Comparison of ENCODE assay signal across 19 cellular contexts in the genomic region with DNA sequence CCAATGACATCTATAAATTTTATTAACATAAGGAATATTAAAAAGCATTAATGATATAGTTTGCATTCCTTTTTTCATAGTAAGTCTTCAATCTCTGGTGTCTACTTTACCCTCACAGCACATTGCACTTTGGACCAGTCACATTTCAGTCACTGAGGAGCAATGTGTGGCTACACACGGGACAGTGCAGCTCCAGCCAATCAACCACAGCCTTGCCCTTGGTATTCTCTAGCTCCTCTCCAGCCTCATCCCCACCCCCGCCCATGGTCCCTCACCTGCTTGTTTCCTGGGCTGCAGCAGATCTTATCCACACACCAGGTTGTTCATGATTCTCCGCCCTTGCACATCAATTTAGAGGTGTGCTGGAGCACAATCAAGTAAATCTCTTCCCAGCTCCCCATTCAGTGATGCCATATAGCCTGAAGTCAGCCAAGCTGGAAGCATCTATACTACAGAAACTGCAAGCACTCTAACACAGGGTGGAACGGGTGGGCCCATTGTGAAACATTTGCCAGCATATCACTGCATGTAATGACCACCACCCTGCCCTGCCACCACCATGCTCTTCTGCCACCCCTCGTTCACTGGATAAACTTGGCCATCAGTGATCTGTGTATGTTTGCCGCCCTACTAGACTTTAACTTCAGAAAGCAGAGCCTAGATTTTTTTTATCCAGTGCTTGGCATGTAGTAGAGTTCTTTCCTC.
DNase-seq lines count a peak whose midpoint lies in the region; ATAC-seq, FAIRE-seq and TF ChIP-seq lines count a peak whose summit lies in the region.
"Had no signal": no experiment of that assay in that cellular context is flagged by ENCODE, and none has a peak within 500 bp of the region (broad histone marks: within the 10 kb centered on the region; RNA-seq: fewer than 3 reads in every experiment).

No MANE protein-coding gene starts in this region.

- in situ Hi-C loops in GM23248 (cut with MboI) = no loop called here

- H4K20me1 ChIP-seq in GM23248 (ENCODE audit: insufficient read depth) = no peaks in the 10 kb centered on the region

- TF ChIP-seq POLR2A in esophagus muscularis mucosa (IDR thresholded peaks at IDR 0.05; ENCODE audit: low read depth) = no peak

- intact Hi-C loops in esophagus muscularis mucosa (cut with DNase I) = no loop called here

- no peaks in the 10 kb centered on the region for H3K9me2 ChIP-seq in GM23248 (ENCODE audit: insufficient read depth)

- ATAC-seq in activated naive CD8-positive, alpha-beta T cell treated with anti-CD3 and anti-CD28 coated beads, Interleukin-2, amount 50 U/mL, for 24 hours = no peak

- no peaks in the 10 kb centered on the region for H3K9me3 ChIP-seq in GM23248 (ENCODE audit: low read depth)
- H3K9me3 ChIP-seq in esophagus muscularis mucosa = no peaks in the 10 kb centered on the region
- H3K9me3 ChIP-seq: BE2C, Peyer's patch had no signal

- H3K4me1 ChIP-seq in GM23248 (ENCODE audit: insufficient read depth) = peaks cover 52% of the 10 kb centered on the region
- H3K4me1 ChIP-seq in esophagus muscularis mucosa = peaks cover 8 to 32% (median 23%) of the 10 kb centered on the region in 4 donors
- H3K4me1 ChIP-seq: BE2C had no signal

- CTCF ChIA-PET in RWPE1 (lab: Yijun Ruan, JAX) = no interaction called here

- H3K36me3 Mint-ChIP-seq in osteocyte (ENCODE audit: unreplicated experiment) = no peaks in the 10 kb centered on the region
- H3K36me3 Mint-ChIP-seq in activated naive CD8-positive, alpha-beta T cell treated with anti-CD3 and anti-CD28 coated beads, Interleukin-2, amount 50 U/mL, for 24 hours (ENCODE audit: low read depth) = no peaks in the 10 kb centered on the region

- H3K79me2 ChIP-seq in GM23248 (ENCODE audit: insufficient read depth) = no peaks in the 10 kb centered on the region

- no peaks in the 10 kb centered on the region for H3K36me3 ChIP-seq in GM23248 (ENCODE audit: low read depth)
- no peaks in the 10 kb centered on the region for H3K36me3 ChIP-seq in esophagus muscularis mucosa
- H3K36me3 ChIP-seq: BE2C, Peyer's patch had no signal

- H3K27ac Mint-ChIP-seq in osteocyte (ENCODE audit: unreplicated experiment) = peak overlapping the region; percentile 72
- no peak overlapping the region for H3K27ac Mint-ChIP-seq in activated naive CD8-positive, alpha-beta T cell treated with anti-CD3 and anti-CD28 coated beads, Interleukin-2, amount 50 U/mL, for 24 hours
- H3K27ac Mint-ChIP-seq: CD4-positive, alpha-beta T cell had no signal

- H3K4me3 Mint-ChIP-seq in osteocyte (ENCODE audit: unreplicated experiment) = no peak overlapping the region
- no peak overlapping the region for H3K4me3 Mint-ChIP-seq in activated naive CD8-positive, alpha-beta T cell treated with anti-CD3 and anti-CD28 coated beads, Interleukin-2, amount 50 U/mL, for 24 hours
- H3K4me3 Mint-ChIP-seq: CD4-positive, alpha-beta T cell had no signal

- no peak for FAIRE-seq in HTR-8/SVneo (lab: Jason Lieb, UNC)
- FAIRE-seq: H54 had no signal

- no peaks in the 10 kb centered on the region for H3K27me3 ChIP-seq in GM23248 (replicated peaks; ENCODE audit: insufficient read depth)
- no peaks in the 10 kb centered on the region for H3K27me3 ChIP-seq in esophagus muscularis mucosa
- H3K27me3 ChIP-seq: BE2C, Peyer's patch had no signal

- H2AFZ ChIP-seq in GM23248 = no peak overlapping the region

- peaks cover 30% of the 10 kb centered on the region for H3K4me1 Mint-ChIP-seq in osteocyte (ENCODE audit: unreplicated experiment)
- H3K4me1 Mint-ChIP-seq in activated naive CD8-positive, alpha-beta T cell treated with anti-CD3 and anti-CD28 coated beads, Interleukin-2, amount 50 U/mL, for 24 hours = no peaks in the 10 kb centered on the region

- H3K9ac ChIP-seq in GM23248 = 0 out of 2 replicates have a peak overlapping the region, but pooled peaks have one; percentile 11

- H3K9me3 Mint-ChIP-seq in osteocyte (ENCODE audit: unreplicated experiment) = no peaks in the 10 kb centered on the region
- no peaks in the 10 kb centered on the region for H3K9me3 Mint-ChIP-seq in activated naive CD8-positive, alpha-beta T cell treated with anti-CD3 and anti-CD28 coated beads, Interleukin-2, amount 50 U/mL, for 24 hours
- H3K9me3 Mint-ChIP-seq: CD4-positive, alpha-beta T cell had no signal

- DNase-seq in GM23248 (no peak), RWPE1 (ENCODE audit: low spot score) (no peak), esophagus muscularis mucosa (ENCODE audit: extremely low spot score) (peak; percentile 75), osteocyte (ENCODE audit: extremely low spot score, unreplicated experiment) (no peak), HTR-8/SVneo (ENCODE audit: insufficient read length, low spot score) (no peak), activated T-cell treated with anti-CD3 and anti-CD28 coated beads for 4 hours (no peak), nucleus accumbens (lab: John Stamatoyannopoulos, UW) (no peak)
- no peak for DNase-seq in activated naive CD8-positive, alpha-beta T cell treated with anti-CD3 and anti-CD28 coated beads, Interleukin-2, amount 50 U/mL, for 24 hours
- DNase-seq: BE2C; CD4-positive, alpha-beta T cell; DMS53; NCI-H1105 treated with DMSO at 0.1 percent for 48 hours; NCI-H1694 treated with DMSO at 0.1 percent for 48 hours; NCI-H2107; NCI-H2227 treated with DMSO at 0.1 percent for 48 hours; NCI-H524; Peyer's patch; SHP77 treated with DMSO at 0.1 percent for 48 hours had no signal

- peak overlapping the region; percentile 21 for H3K4me2 ChIP-seq in GM23248 (ENCODE audit: unreplicated experiment)

- TF ChIP-seq EP300 in esophagus muscularis mucosa (IDR thresholded peaks at IDR 0.05) = no peak

- no peaks in the 10 kb centered on the region for H3K27me3 Mint-ChIP-seq in osteocyte (ENCODE audit: unreplicated experiment)
- H3K27me3 Mint-ChIP-seq in activated naive CD8-positive, alpha-beta T cell treated with anti-CD3 and anti-CD28 coated beads, Interleukin-2, amount 50 U/mL, for 24 hours = peaks cover 5% of the 10 kb centered on the region

- H3K4me3 ChIP-seq in GM23248 = 0 out of 2 replicates have a peak overlapping the region, but pooled peaks have one; percentile 24
- H3K4me3 ChIP-seq in esophagus muscularis mucosa = no peak overlapping the region
- H3K4me3 ChIP-seq: Peyer's patch had no signal

- H3K27ac ChIP-seq in GM23248 (peak overlapping the region; percentile 43), RWPE1 (peak overlapping the region; percentile 68), esophagus muscularis mucosa (replicated peaks in 1 of 4) (no peak overlapping the region)

- TF ChIP-seq CTCF in RWPE1 (conservative IDR thresholded peaks at IDR 0.05; ENCODE audit: low read depth) (no peak), esophagus muscularis mucosa (IDR thresholded peaks at IDR 0.05) (no peak), osteocyte (IDR thresholded peaks at IDR 0.05) (no peak)

- WGBS in GM23248 (ENCODE audit: low coverage in 1 of 2, low lambda C conversion rate in 2 of 2, missing lambda C conversion rate in 2 of 2), 2 experiments = 74 to 76% methylated on average over 6 of the region's 6 CpGs
- WGBS in esophagus muscularis mucosa = 70% methylated on average over 6 of the region's 6 CpGs

- POLR2A ChIA-PET in RWPE1 (lab: Yijun Ruan, JAX; ENCODE audit: low non-redundant PET) = no interaction called here

- peaks cover 35% of the 10 kb centered on the region for H3F3A ChIP-seq in GM23248 (ENCODE audit: insufficient read depth)

Comparison
In these comparisons a context has a peak if more than half of its experiments do, and no peak if none do; other contexts are left out.
1. H3K27ac ChIP-seq: peak in GM23248 (single experiment) and RWPE1 (single experiment); none in esophagus muscularis mucosa (0 of 4).